Comparison of ENCODE assay signal across 8 cellular contexts in genomic region chr13:48000559-48001126, GRCh38. TPM values are rescaled to one million over a fixed set of nuclear protein-coding genes. Genes with fewer than 3 reads are reported as not detected.
DNase-seq lines count a peak whose midpoint lies in the region; ATAC-seq and TF ChIP-seq lines count a peak whose summit lies in the region.

No MANE protein-coding gene starts in this region.

- ATAC-seq in GM19455 (IDR thresholded peaks at IDR 0.05; ENCODE audit: unreplicated experiment) (peak; percentile 46), HG03469 (IDR thresholded peaks at IDR 0.05; ENCODE audit: unreplicated experiment) (peak; percentile 19), right cardiac atrium (peak; percentile 59 to 60)

- H3K36me3 ChIP-seq in sigmoid colon = peaks cover 0 to 8% (median 0%) of the 10 kb centered on the region in 4 donors

- TF ChIP-seq CTCF in sigmoid colon (IDR thresholded peaks at IDR 0.05) = no peak

- H3K9me3 Mint-ChIP-seq in activated naive CD8-positive, alpha-beta T cell (ENCODE audit: low read depth) = no peaks in the 10 kb centered on the region

- peak overlapping the region; percentile 86 for H3K27ac Mint-ChIP-seq in activated naive CD8-positive, alpha-beta T cell

- peak overlapping the region; percentile 38 for H3K27ac ChIP-seq in right cardiac atrium (ENCODE audit: low read length)
- H3K27ac ChIP-seq in sigmoid colon = peak overlapping the region; percentile 82 to 90 (median 84)

- WGBS in right cardiac atrium = under 1% methylated on average over 25 of the region's 25 CpGs
- WGBS in sigmoid colon, 2 donors = 1% methylated on average over 25 of the region's 25 CpGs

- H3K4me1 ChIP-seq in right cardiac atrium (ENCODE audit: control insufficient read depth, insufficient read depth, low read length) (no peaks in the 10 kb centered on the region), sigmoid colon (peaks cover 0 to 46% (median 21%) of the 10 kb centered on the region in 4 donors)

- peak overlapping the region; percentile 95 for H3K4me3 Mint-ChIP-seq in activated naive CD8-positive, alpha-beta T cell

- H3K36me3 Mint-ChIP-seq in activated naive CD8-positive, alpha-beta T cell = peaks cover 5% of the 10 kb centered on the region

- DNase-seq in Daoy (ENCODE audit: low read depth) = peak; percentile 4
- DNase-seq in right cardiac atrium = no peak
- peak; percentile 66 for DNase-seq in sigmoid colon
- no peak for DNase-seq in kidney glomerular epithelial cell (lab: John Stamatoyannopoulos, UW)
- DNase-seq in cortex of kidney (lab: John Stamatoyannopoulos, UW) = no peak

- no peak for TF ChIP-seq EP300 in sigmoid colon (IDR thresholded peaks at IDR 0.05)

- H3K9me3 ChIP-seq in right cardiac atrium (ENCODE audit: control insufficient read depth, low read length) (no peaks in the 10 kb centered on the region), sigmoid colon (no peaks in the 10 kb centered on the region)

- TF ChIP-seq POLR2A in sigmoid colon (IDR thresholded peaks at IDR 0.05) = no peak

- H3K27me3 ChIP-seq in right cardiac atrium (ENCODE audit: control insufficient read depth, insufficient read depth) (no peaks in the 10 kb centered on the region), sigmoid colon (no peaks in the 10 kb centered on the region)

- peaks cover 36% of the 10 kb centered on the region for H3K4me1 Mint-ChIP-seq in activated naive CD8-positive, alpha-beta T cell (ENCODE audit: low read depth)

- intact Hi-C loops in right cardiac atrium (cut with DNase I) = no loop called here
- intact Hi-C loops in sigmoid colon (cut with DNase I) = loop anchor here (5.0 kb wide), 1 partner anchor 37 kb away; the partner anchor contains the start of gene NUDT15

- H3K4me3 ChIP-seq in right cardiac atrium (ENCODE audit: low read length) (peak overlapping the region; percentile 66), sigmoid colon (peak overlapping the region; percentile 73 to 99 (median 95))

- no peaks in the 10 kb centered on the region for H3K27me3 Mint-ChIP-seq in activated naive CD8-positive, alpha-beta T cell

RNA-seq across cellular contexts. Expression of gene SUCLA2, which starts 0.4 kb away (rescaled TPM):
- 46.2 and 54.4 TPM in 2 replicates for total RNA-seq in Daoy (2014; rRNA removed; shearing (Covaris generic))
- 100 to 1,000 TPM in 1 of 4 donors, 10 to 100 TPM in 3; 84.6 to 103 (median 95.2) TPM for total RNA-seq in right cardiac atrium
- 74.6 TPM for polyA plus RNA-seq in right cardiac atrium
- total RNA-seq in sigmoid colon = 10 to 100 TPM; 34.9 to 62.1 (median 44.2) TPM
- 100 to 1,000 TPM in 1 of 3 donors, 10 to 100 TPM in 2; 43.2 to 102 (median 45.2) TPM for polyA plus RNA-seq in sigmoid colon

RNA-seq across cellular contexts. Expression of gene NUDT15, which starts 36.9 kb away (rescaled TPM):
- 42.1 and 56.9 TPM in 2 replicates for total RNA-seq in Daoy (2014; rRNA removed; shearing (Covaris generic))
- total RNA-seq in right cardiac atrium = 10 to 100 TPM in 1 of 4 donors, 1 to 10 TPM in 3; 8.0 to 10.6 (median 9.1) TPM
- polyA plus RNA-seq in right cardiac atrium = 13.6 TPM
- total RNA-seq in sigmoid colon = 1 to 10 TPM; 6.6 to 8.9 (median 7.8) TPM
- polyA plus RNA-seq in sigmoid colon = 10 to 100 TPM; 23.0 to 53.4 (median 40.2) TPM

Comparison
In these comparisons a context has a peak if more than half of its experiments do, and no peak if none do; other contexts are left out.
1. DNase-seq: peak in Daoy (single experiment) and sigmoid colon (single experiment); none in right cardiac atrium (0 of 3), kidney glomerular epithelial cell (single experiment) and cortex of kidney (single experiment).
2. Peak in every context shown above with its lines, with median percentiles within 50 percentile points of each other: ATAC-seq.